Comparison of ENCODE assay signal across 4 cellular contexts in genomic region chr15:28378364-28378763, GRCh38. TPM values are rescaled to one million over a fixed set of nuclear protein-coding genes. Genes with fewer than 3 reads are reported as not detected.
"Had no signal": no experiment of that assay in that cellular context is flagged by ENCODE, and none has a peak within 500 bp of the region (broad histone marks: within the 10 kb centered on the region; RNA-seq: fewer than 3 reads in every experiment).

GOLGA8F (plus strand) TSS chr15:28378664; CDS start chr15:28378762, 98 bp downstream.

RNA-seq across cellular contexts. Expression of gene GOLGA8F, which starts in this region (rescaled TPM):
- total RNA-seq: HepG2, HT1080, IMR-90 had no signal
- polyA plus RNA-seq: HepG2, IgD-negative memory B cell, IMR-90 had no signal
